Comparison of ENCODE assay signal across 1 cellular context in genomic region chr19:18543814-18544475, GRCh38.
A peak's percentile ranks its signal among the peaks of the same experiment; 100 is the strongest.
TF ChIP-seq lines count a peak whose summit lies in the region.

No MANE protein-coding gene starts in this region.

TF ChIP-seq in K562, 482 proteins besides CTCF, POLR2A, EP300 and RAD21 (continues in another document):
- TF ChIP-seq TEAD4 (IDR thresholded peaks at IDR 0.05; ENCODE audit: low read length) (peak; percentile 98), TEAD4 (CRISPR knock-in tag; IDR thresholded peaks at IDR 0.05; ENCODE audit: borderline replicate concordance) (no peak), NBN (IDR thresholded peaks at IDR 0.05; ENCODE audit: low read depth) (peak; percentile 96), ATF1 (CRISPR knock-in tag; IDR thresholded peaks at IDR 0.05) (no peak), ATF1 (tag; IDR thresholded peaks at IDR 0.05) (peak; percentile 87), RB1 (IDR thresholded peaks at IDR 0.05; ENCODE audit: low read depth) (peak; percentile 48; the same call in 1 of the 2 replicates), BCL6 (CRISPR knock-in tag; IDR thresholded peaks at IDR 0.05) (no peak; the same call in 1 of the 2 replicates), DMBX1 (CRISPR knock-in tag; IDR thresholded peaks at IDR 0.05; ENCODE audit: borderline replicate concordance) (peak; percentile 84), ZNF133 (CRISPR knock-in tag; IDR thresholded peaks at IDR 0.05) (no peak), KHSRP (IDR thresholded peaks at IDR 0.05) (peak; percentile 74), PTBP1 (IDR thresholded peaks at IDR 0.05; ENCODE audit: low read depth, low read length) (peak; percentile 68; the same call in 1 of the 2 replicates), SRSF1 (IDR thresholded peaks at IDR 0.05; ENCODE audit: low read depth, low read length) (no peak), GABPA (tag; conservative IDR thresholded peaks at IDR 0.05; ENCODE audit: low read depth) (0 out of 2 replicates have a peak, but pooled peaks have one; percentile 50), ELF1 (tag; IDR thresholded peaks at IDR 0.05) (peak; percentile 61; the same call in 1 of the 2 replicates), GABPB1 (CRISPR knock-in tag; IDR thresholded peaks at IDR 0.05) (peak; percentile 44; the same call in 1 of the 2 replicates), NR2C1 (IDR thresholded peaks at IDR 0.05) (0 out of 2 replicates have a peak, but pooled peaks have one; percentile 35), NR2C1 (tag; IDR thresholded peaks at IDR 0.05) (0 out of 2 replicates have a peak, but pooled peaks have one; percentile 58), ZNF444 (CRISPR knock-in tag; IDR thresholded peaks at IDR 0.05) (0 out of 2 replicates have a peak, but pooled peaks have one; percentile 47), SPI1 (IDR thresholded peaks at IDR 0.05; ENCODE audit: borderline replicate concordance, low read depth, low read length) (peak; percentile 83), ZNF436 (CRISPR knock-in tag; IDR thresholded peaks at IDR 0.05) (no peak), CC2D1A (IDR thresholded peaks at IDR 0.05) (peak; percentile 97), ZNF740 (CRISPR knock-in tag; IDR thresholded peaks at IDR 0.05) (peak; percentile 79; the same call in 1 of the 2 replicates), ZNF740 (tag; IDR thresholded peaks at IDR 0.05) (peak in 1 of 2 experiments; percentile 40; a peak in 1 of 4 replicates), RHOXF2B (CRISPR knock-in tag; conservative IDR thresholded peaks at IDR 0.05) (no peak), HDAC6 (IDR thresholded peaks at IDR 0.05; ENCODE audit: low read depth, low read length) (no peak), GTF3C2 (IDR thresholded peaks at IDR 0.05; ENCODE audit: borderline replicate concordance, extremely low read depth, insufficient read length) (no peak), PHB (CRISPR knock-in tag; IDR thresholded peaks at IDR 0.05) (0 out of 2 replicates have a peak, but pooled peaks have one; percentile 63), BRD9 (IDR thresholded peaks at IDR 0.05; ENCODE audit: low read depth, partially characterized antibody) (peak; percentile 76), HMBOX1 (IDR thresholded peaks at IDR 0.05) (peak; percentile 66; the same call in 1 of the 2 replicates), TRIM28 (IDR thresholded peaks at IDR 0.05) (no peak; the same call in 1 of the 2 replicates), BMI1 (IDR thresholded peaks at IDR 0.05; ENCODE audit: low read length) (no peak), SREBF2 (CRISPR knock-in tag; IDR thresholded peaks at IDR 0.05) (no peak), POLR2B (IDR thresholded peaks at IDR 0.05; ENCODE audit: low read depth, partially characterized antibody) (peak; percentile 53), MAZ (CRISPR knock-in tag; conservative IDR thresholded peaks at IDR 0.05 in 1 of 2, IDR thresholded peaks at IDR 0.05 in 1 of 2) (peak; percentile 76 to 84), ZKSCAN1 (IDR thresholded peaks at IDR 0.05; ENCODE audit: low read depth, low read length) (peak; percentile 81; the same call in 1 of the 2 replicates), FOXM1 (IDR thresholded peaks at IDR 0.05; ENCODE audit: low read depth) (peak; percentile 90), FOXM1 (CRISPR knock-in tag; IDR thresholded peaks at IDR 0.05; ENCODE audit: low read depth) (no peak), ARID1B (IDR thresholded peaks at IDR 0.05) (peak; percentile 99), CEBPG (CRISPR knock-in tag; IDR thresholded peaks at IDR 0.05) (no peak), CEBPG (tag; conservative IDR thresholded peaks at IDR 0.05 in 1 of 2, IDR thresholded peaks at IDR 0.05 in 1 of 2) (no peak; a peak in 1 of 4 replicates), CTBP1 (IDR thresholded peaks at IDR 0.05; ENCODE audit: borderline replicate concordance) (peak; percentile 97), HIVEP1 (CRISPR knock-in tag; IDR thresholded peaks at IDR 0.05) (no peak), TCF3 (CRISPR knock-in tag; IDR thresholded peaks at IDR 0.05) (peak; percentile 99), LEF1 (IDR thresholded peaks at IDR 0.05) (peak; percentile 96)
- TF ChIP-seq, protein P1, sequence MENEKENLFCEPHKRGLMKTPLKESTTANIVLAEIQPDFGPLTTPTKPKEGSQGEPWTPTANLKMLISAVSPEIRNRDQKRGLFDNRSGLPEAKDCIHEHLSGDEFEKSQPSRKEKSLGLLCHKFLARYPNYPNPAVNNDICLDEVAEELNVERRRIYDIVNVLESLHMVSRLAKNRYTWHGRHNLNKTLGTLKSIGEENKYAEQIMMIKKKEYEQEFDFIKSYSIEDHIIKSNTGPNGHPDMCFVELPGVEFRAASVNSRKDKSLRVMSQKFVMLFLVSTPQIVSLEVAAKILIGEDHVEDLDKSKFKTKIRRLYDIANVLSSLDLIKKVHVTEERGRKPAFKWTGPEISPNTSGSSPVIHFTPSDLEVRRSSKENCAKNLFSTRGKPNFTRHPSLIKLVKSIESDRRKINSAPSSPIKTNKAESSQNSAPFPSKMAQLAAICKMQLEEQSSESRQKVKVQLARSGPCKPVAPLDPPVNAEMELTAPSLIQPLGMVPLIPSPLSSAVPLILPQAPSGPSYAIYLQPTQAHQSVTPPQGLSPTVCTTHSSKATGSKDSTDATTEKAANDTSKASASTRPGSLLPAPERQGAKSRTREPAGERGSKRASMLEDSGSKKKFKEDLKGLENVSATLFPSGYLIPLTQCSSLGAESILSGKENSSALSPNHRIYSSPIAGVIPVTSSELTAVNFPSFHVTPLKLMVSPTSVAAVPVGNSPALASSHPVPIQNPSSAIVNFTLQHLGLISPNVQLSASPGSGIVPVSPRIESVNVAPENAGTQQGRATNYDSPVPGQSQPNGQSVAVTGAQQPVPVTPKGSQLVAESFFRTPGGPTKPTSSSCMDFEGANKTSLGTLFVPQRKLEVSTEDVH (IDR thresholded peaks at IDR 0.05; ENCODE audit: low read depth, partially characterized antibody) = peak; percentile 68
- TF ChIP-seq, protein P2, sequence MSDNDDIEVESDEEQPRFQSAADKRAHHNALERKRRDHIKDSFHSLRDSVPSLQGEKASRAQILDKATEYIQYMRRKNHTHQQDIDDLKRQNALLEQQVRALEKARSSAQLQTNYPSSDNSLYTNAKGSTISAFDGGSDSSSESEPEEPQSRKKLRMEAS (CRISPR knock-in tag; IDR thresholded peaks at IDR 0.05) = peak; percentile 89
- TF ChIP-seq, protein P3, sequence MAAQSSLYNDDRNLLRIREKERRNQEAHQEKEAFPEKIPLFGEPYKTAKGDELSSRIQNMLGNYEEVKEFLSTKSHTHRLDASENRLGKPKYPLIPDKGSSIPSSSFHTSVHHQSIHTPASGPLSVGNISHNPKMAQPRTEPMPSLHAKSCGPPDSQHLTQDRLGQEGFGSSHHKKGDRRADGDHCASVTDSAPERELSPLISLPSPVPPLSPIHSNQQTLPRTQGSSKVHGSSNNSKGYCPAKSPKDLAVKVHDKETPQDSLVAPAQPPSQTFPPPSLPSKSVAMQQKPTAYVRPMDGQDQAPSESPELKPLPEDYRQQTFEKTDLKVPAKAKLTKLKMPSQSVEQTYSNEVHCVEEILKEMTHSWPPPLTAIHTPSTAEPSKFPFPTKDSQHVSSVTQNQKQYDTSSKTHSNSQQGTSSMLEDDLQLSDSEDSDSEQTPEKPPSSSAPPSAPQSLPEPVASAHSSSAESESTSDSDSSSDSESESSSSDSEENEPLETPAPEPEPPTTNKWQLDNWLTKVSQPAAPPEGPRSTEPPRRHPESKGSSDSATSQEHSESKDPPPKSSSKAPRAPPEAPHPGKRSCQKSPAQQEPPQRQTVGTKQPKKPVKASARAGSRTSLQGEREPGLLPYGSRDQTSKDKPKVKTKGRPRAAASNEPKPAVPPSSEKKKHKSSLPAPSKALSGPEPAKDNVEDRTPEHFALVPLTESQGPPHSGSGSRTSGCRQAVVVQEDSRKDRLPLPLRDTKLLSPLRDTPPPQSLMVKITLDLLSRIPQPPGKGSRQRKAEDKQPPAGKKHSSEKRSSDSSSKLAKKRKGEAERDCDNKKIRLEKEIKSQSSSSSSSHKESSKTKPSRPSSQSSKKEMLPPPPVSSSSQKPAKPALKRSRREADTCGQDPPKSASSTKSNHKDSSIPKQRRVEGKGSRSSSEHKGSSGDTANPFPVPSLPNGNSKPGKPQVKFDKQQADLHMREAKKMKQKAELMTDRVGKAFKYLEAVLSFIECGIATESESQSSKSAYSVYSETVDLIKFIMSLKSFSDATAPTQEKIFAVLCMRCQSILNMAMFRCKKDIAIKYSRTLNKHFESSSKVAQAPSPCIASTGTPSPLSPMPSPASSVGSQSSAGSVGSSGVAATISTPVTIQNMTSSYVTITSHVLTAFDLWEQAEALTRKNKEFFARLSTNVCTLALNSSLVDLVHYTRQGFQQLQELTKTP (IDR thresholded peaks at IDR 0.05; ENCODE audit: low read depth in 1 of 2, partially characterized antibody in 2 of 2) = peak; percentile 60 to 90
- TF ChIP-seq, protein P4, sequence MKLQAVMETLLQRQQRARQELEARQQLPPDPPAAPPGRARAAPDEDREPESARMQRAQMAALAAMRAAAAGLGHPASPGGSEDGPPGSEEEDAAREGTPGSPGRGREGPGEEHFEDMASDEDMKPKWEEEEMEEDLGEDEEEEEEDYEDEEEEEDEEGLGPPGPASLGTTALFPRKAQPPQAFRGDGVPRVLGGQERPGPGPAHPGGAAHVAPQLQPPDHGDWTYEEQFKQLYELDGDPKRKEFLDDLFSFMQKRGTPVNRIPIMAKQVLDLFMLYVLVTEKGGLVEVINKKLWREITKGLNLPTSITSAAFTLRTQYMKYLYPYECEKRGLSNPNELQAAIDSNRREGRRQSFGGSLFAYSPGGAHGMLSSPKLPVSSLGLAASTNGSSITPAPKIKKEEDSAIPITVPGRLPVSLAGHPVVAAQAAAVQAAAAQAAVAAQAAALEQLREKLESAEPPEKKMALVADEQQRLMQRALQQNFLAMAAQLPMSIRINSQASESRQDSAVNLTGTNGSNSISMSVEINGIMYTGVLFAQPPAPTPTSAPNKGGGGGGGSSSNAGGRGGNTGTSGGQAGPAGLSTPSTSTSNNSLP (IDR thresholded peaks at IDR 0.05; ENCODE audit: borderline replicate concordance, low read depth, low read length) = peak; percentile 85; the same call in 1 of the 2 replicates
- TF ChIP-seq, protein P5, sequence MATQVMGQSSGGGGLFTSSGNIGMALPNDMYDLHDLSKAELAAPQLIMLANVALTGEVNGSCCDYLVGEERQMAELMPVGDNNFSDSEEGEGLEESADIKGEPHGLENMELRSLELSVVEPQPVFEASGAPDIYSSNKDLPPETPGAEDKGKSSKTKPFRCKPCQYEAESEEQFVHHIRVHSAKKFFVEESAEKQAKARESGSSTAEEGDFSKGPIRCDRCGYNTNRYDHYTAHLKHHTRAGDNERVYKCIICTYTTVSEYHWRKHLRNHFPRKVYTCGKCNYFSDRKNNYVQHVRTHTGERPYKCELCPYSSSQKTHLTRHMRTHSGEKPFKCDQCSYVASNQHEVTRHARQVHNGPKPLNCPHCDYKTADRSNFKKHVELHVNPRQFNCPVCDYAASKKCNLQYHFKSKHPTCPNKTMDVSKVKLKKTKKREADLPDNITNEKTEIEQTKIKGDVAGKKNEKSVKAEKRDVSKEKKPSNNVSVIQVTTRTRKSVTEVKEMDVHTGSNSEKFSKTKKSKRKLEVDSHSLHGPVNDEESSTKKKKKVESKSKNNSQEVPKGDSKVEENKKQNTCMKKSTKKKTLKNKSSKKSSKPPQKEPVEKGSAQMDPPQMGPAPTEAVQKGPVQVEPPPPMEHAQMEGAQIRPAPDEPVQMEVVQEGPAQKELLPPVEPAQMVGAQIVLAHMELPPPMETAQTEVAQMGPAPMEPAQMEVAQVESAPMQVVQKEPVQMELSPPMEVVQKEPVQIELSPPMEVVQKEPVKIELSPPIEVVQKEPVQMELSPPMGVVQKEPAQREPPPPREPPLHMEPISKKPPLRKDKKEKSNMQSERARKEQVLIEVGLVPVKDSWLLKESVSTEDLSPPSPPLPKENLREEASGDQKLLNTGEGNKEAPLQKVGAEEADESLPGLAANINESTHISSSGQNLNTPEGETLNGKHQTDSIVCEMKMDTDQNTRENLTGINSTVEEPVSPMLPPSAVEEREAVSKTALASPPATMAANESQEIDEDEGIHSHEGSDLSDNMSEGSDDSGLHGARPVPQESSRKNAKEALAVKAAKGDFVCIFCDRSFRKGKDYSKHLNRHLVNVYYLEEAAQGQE (CRISPR knock-in tag; IDR thresholded peaks at IDR 0.05; ENCODE audit: low read depth) = no peak
- TF ChIP-seq, protein P6, sequence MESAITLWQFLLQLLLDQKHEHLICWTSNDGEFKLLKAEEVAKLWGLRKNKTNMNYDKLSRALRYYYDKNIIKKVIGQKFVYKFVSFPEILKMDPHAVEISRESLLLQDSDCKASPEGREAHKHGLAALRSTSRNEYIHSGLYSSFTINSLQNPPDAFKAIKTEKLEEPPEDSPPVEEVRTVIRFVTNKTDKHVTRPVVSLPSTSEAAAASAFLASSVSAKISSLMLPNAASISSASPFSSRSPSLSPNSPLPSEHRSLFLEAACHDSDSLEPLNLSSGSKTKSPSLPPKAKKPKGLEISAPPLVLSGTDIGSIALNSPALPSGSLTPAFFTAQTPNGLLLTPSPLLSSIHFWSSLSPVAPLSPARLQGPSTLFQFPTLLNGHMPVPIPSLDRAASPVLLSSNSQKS (CRISPR knock-in tag; IDR thresholded peaks at IDR 0.05) = no peak
